ENCODE assay signal across 9 cellular contexts in genomic region chr5:96537386-96537785, GRCh38.
DNase-seq lines count a peak whose midpoint lies in the region; ATAC-seq and TF ChIP-seq lines count a peak whose summit lies in the region.
"Had no signal": no experiment of that assay in that cellular context is flagged by ENCODE, and none has a peak within 500 bp of the region (broad histone marks: within the 10 kb centered on the region; RNA-seq: fewer than 3 reads in every experiment).

No MANE protein-coding gene starts in this region.

- no peak overlapping the region for H2AK9ac ChIP-seq in IMR-90 (replicated peaks; ENCODE audit: low read depth, low read length, poor library complexity)

- peak overlapping the region; percentile 50; the same call in 1 of the 2 replicates for H4K91ac ChIP-seq in IMR-90 (ENCODE audit: insufficient read depth, low read depth, low read length)

- peaks cover 12% of the 10 kb centered on the region for H3K27me3 Mint-ChIP-seq in activated T-helper 2 cell treated with anti-CD3 and anti-CD28 coated beads, Interferon-gamma antibody, Interleukin-2, Interleukin-4, amounts not matched to agents 10 μg/mL and 5 μg/mL and 100 μg/mL, durations not matched to agents 14 hours and 24 hours and 36 hours (ENCODE audit: low read depth)

- H3K9me3 ChIP-seq in DND-41 (ENCODE audit: insufficient read depth, low read length, severe bottlenecking) (no peaks in the 10 kb centered on the region), IMR-90 (ENCODE audit: control insufficient read depth, insufficient read depth, low read length) (no peaks in the 10 kb centered on the region), lower lobe of right lung (no peaks in the 10 kb centered on the region)

- no peaks in the 10 kb centered on the region for H3K79me2 ChIP-seq in DND-41 (ENCODE audit: insufficient read depth, low read length)

- peak overlapping the region; percentile 73 to 92 for H4K8ac ChIP-seq in IMR-90 (ENCODE audit: low read depth in 2 of 2, low read length in 2 of 2)

- DNase-seq in DND-41 (peak; percentile 13), IMR-90 (peak; percentile 89), lower lobe of right lung (no peak), NCI-H774 (lab: John Stamatoyannopoulos, UW) (no peak), COLO668 (lab: John Stamatoyannopoulos, UW; ENCODE audit: unreplicated experiment) (no peak)
- DNase-seq in activated T-helper 2 cell treated with anti-CD3 and anti-CD28 coated beads, Interferon-gamma antibody, Interleukin-2, Interleukin-4, amounts not matched to agents 10 μg/mL and 5 μg/mL and 100 μg/mL, durations not matched to agents 14 hours and 24 hours and 36 hours (ENCODE audit: low spot score): peak; percentile 17

- H3K27ac ChIP-seq in DND-41 (ENCODE audit: low read length): peak overlapping the region; percentile 42
- H3K27ac ChIP-seq in IMR-90 (ENCODE audit: insufficient read depth, low read length): no peak overlapping the region
- no peak overlapping the region for H3K27ac ChIP-seq in lower lobe of right lung

- H3K4me1 Mint-ChIP-seq in activated T-helper 2 cell treated with anti-CD3 and anti-CD28 coated beads, Interferon-gamma antibody, Interleukin-2, Interleukin-4, amounts not matched to agents 10 μg/mL and 5 μg/mL and 100 μg/mL, durations not matched to agents 14 hours and 24 hours and 36 hours (ENCODE audit: low read depth): peaks cover 30% of the 10 kb centered on the region

- peak overlapping the region; percentile 73 for H3K27ac Mint-ChIP-seq in activated T-helper 2 cell treated with anti-CD3 and anti-CD28 coated beads, Interferon-gamma antibody, Interleukin-2, Interleukin-4, amounts not matched to agents 10 μg/mL and 5 μg/mL and 100 μg/mL, durations not matched to agents 14 hours and 24 hours and 36 hours
- H3K27ac Mint-ChIP-seq: IgD-negative memory B cell had no signal

- dilution Hi-C loops in IMR-90 (cut with HindIII; ENCODE audit: low sequenced_read_pairs, unreplicated experiment): no loop called here

- no peaks in the 10 kb centered on the region for H3K36me3 ChIP-seq in DND-41 (ENCODE audit: insufficient read depth, low read length)
- H3K36me3 ChIP-seq in IMR-90 (ENCODE audit: control insufficient read depth, insufficient read depth, low read length): no peaks in the 10 kb centered on the region
- H3K36me3 ChIP-seq in lower lobe of right lung: no peaks in the 10 kb centered on the region

- H3K9ac ChIP-seq in DND-41 (ENCODE audit: low read depth, low read length) (no peak overlapping the region), IMR-90 (ENCODE audit: low read depth, low read length) (no peak overlapping the region)

- no peak overlapping the region for H3K4me3 Mint-ChIP-seq in activated T-helper 2 cell treated with anti-CD3 and anti-CD28 coated beads, Interferon-gamma antibody, Interleukin-2, Interleukin-4, amounts not matched to agents 10 μg/mL and 5 μg/mL and 100 μg/mL, durations not matched to agents 14 hours and 24 hours and 36 hours (ENCODE audit: low read depth)
- H3K4me3 Mint-ChIP-seq: IgD-negative memory B cell had no signal

- H2BK20ac ChIP-seq in IMR-90 (ENCODE audit: low read depth, low read length): peak overlapping the region; percentile 88

- peaks cover 9% of the 10 kb centered on the region for H3K9me3 Mint-ChIP-seq in activated T-helper 2 cell treated with anti-CD3 and anti-CD28 coated beads, Interferon-gamma antibody, Interleukin-2, Interleukin-4, amounts not matched to agents 10 μg/mL and 5 μg/mL and 100 μg/mL, durations not matched to agents 14 hours and 24 hours and 36 hours

- no peaks in the 10 kb centered on the region for H3K27me3 ChIP-seq in DND-41 (ENCODE audit: insufficient read depth, low read length, poor library complexity)
- H3K27me3 ChIP-seq in IMR-90 (ENCODE audit: control insufficient read depth, insufficient read depth, low read length): no peaks in the 10 kb centered on the region
- no peaks in the 10 kb centered on the region for H3K27me3 ChIP-seq in lower lobe of right lung (ENCODE audit: low read depth)

- no peaks in the 10 kb centered on the region for H3K9me1 ChIP-seq in IMR-90 (ENCODE audit: insufficient read depth, low read length)

- in situ Hi-C loops in IMR-90 (cut with MboI; ENCODE audit: low sequenced_read_pairs): no loop called here

- H3K79me1 ChIP-seq in IMR-90 (ENCODE audit: low read depth in 1 of 2, low read length in 2 of 2): no peaks in the 10 kb centered on the region

- TF ChIP-seq CTCF in DND-41 (IDR thresholded peaks at IDR 0.05; ENCODE audit: borderline replicate concordance, extremely low read depth, low read length, poor library complexity, severe bottlenecking) (no peak), IMR-90 (conservative IDR thresholded peaks at IDR 0.05; ENCODE audit: low read depth, low read length) (no peak), lower lobe of right lung (IDR thresholded peaks at IDR 0.05) (no peak)

- peak overlapping the region; percentile 85 for H2BK5ac ChIP-seq in IMR-90 (ENCODE audit: low read depth, low read length, poor library complexity, severe bottlenecking)

- H3K4me1 ChIP-seq in DND-41 (ENCODE audit: insufficient read depth, low read length) (peaks cover 16% of the 10 kb centered on the region), IMR-90 (ENCODE audit: control insufficient read depth, insufficient read depth, low read length) (peaks cover 5% of the 10 kb centered on the region; the same call in 1 of the 2 replicates), lower lobe of right lung (no peaks in the 10 kb centered on the region)

- H4K5ac ChIP-seq in IMR-90 (ENCODE audit: low read depth, low read length): peak overlapping the region; percentile 94; the same call in 1 of the 2 replicates

- peaks cover 5% of the 10 kb centered on the region for H3K36me3 Mint-ChIP-seq in activated T-helper 2 cell treated with anti-CD3 and anti-CD28 coated beads, Interferon-gamma antibody, Interleukin-2, Interleukin-4, amounts not matched to agents 10 μg/mL and 5 μg/mL and 100 μg/mL, durations not matched to agents 14 hours and 24 hours and 36 hours (ENCODE audit: low read depth)

- peak overlapping the region; percentile 66 for H2AFZ ChIP-seq in DND-41 (ENCODE audit: low read depth, low read length)
- peak overlapping the region; percentile 71 for H2AFZ ChIP-seq in IMR-90 (replicated peaks; ENCODE audit: low read length, poor library complexity)

- 0 out of 3 replicates have a peak overlapping the region, but pooled peaks have one; percentile 29 for H2BK15ac ChIP-seq in IMR-90 (ENCODE audit: low read depth, low read length)

- peak overlapping the region; percentile 93 for H3K14ac ChIP-seq in IMR-90 (replicated peaks; ENCODE audit: low read depth, low read length)

- peak overlapping the region; percentile 31; the same call in 1 of the 2 replicates for H3K23ac ChIP-seq in IMR-90 (ENCODE audit: low read depth, low read length)

- H4K20me1 ChIP-seq in DND-41 (ENCODE audit: insufficient read depth, low read length): no peaks in the 10 kb centered on the region
- H4K20me1 ChIP-seq in IMR-90 (ENCODE audit: insufficient read depth, low read length): no peaks in the 10 kb centered on the region

- ATAC-seq in DND-41 (ENCODE audit: insufficient read depth, low read depth) (peak; percentile 93), IMR-90 (ENCODE audit: low read depth) (peak; percentile 85), lower lobe of right lung (peak; percentile 44 to 50), HG03196 (IDR thresholded peaks at IDR 0.05; ENCODE audit: unreplicated experiment) (no peak), HG02870 (IDR thresholded peaks at IDR 0.05; ENCODE audit: unreplicated experiment) (no peak)

- TF ChIP-seq RAD21 in IMR-90 (IDR thresholded peaks at IDR 0.05; ENCODE audit: low read length): no peak

- TF ChIP-seq POLR2A in IMR-90 (IDR thresholded peaks at IDR 0.05; ENCODE audit: low read depth, low read length): no peak

- intact Hi-C loops in IMR-90 (cut with micrococcal nuclease) (no loop called here), lower lobe of right lung (cut with DNase I) (no loop called here)
- intact Hi-C loops in activated T-helper 2 cell treated with anti-CD3 and anti-CD28 coated beads, Interferon-gamma antibody, Interleukin-2, Interleukin-4, amounts not matched to agents 10 μg/mL and 5 μg/mL and 100 μg/mL, durations not matched to agents 14 hours and 24 hours and 36 hours (cut with micrococcal nuclease): loop anchor here (1.0 to 10.0 kb wide), 10 partner anchors 29 to 820 kb away; partner anchors contain the start of gene LNPEP

- BruUV-seq in IMR-90 (replicated peaks; lab: Mats Ljungman, UMichigan): no TSS peak

- peak overlapping the region; percentile 92 for H3K18ac ChIP-seq in IMR-90 (ENCODE audit: low read depth, low read length)

- no peak overlapping the region for H2AK5ac ChIP-seq in IMR-90 (ENCODE audit: low read depth, low read length)

- H2BK120ac ChIP-seq in IMR-90 (ENCODE audit: low read depth, low read length): peak overlapping the region; percentile 62; the same call in 1 of the 2 replicates

- POLR2A ChIA-PET in IMR-90 (lab: Charles Lee; ENCODE audit: unreplicated experiment): no interaction called here

- H3K56ac ChIP-seq in IMR-90 (ENCODE audit: extremely low read depth, insufficient read depth, low read length): no peak overlapping the region

- H3K4me2 ChIP-seq in DND-41 (ENCODE audit: insufficient read depth, low read length) (peak overlapping the region; percentile 7; the same call in 1 of the 2 replicates), IMR-90 (ENCODE audit: low read depth, low read length) (peak overlapping the region; percentile 64; the same call in 1 of the 2 replicates)

- peak overlapping the region; percentile 81; the same call in 1 of the 2 replicates for H3K4ac ChIP-seq in IMR-90 (ENCODE audit: low read depth, low read length)

- WGBS in IMR-90 (ENCODE audit: extremely low coverage in 2 of 2, insufficient read length in 1 of 2), 2 experiments: no CpG with 5 or more reads among the region's 3 CpGs

- H3K4me3 ChIP-seq in DND-41 (ENCODE audit: low read depth in 1 of 2, low read length in 2 of 2): no peak overlapping the region
- no peak overlapping the region for H3K4me3 ChIP-seq in IMR-90 (ENCODE audit: insufficient read depth, low read depth, low read length)
- H3K4me3 ChIP-seq in lower lobe of right lung: no peak overlapping the region

- CTCF ChIA-PET in IMR-90 (lab: Yijun Ruan, JAX): no interaction called here

TF ChIP-seq in IMR-90, 13 proteins besides CTCF, POLR2A, EP300 and RAD21 (continues in another document):
- TF ChIP-seq USF2 (IDR thresholded peaks at IDR 0.05; ENCODE audit: low read depth, low read length): no peak
- TF ChIP-seq SMC3 (IDR thresholded peaks at IDR 0.05; ENCODE audit: low read depth, low read length): no peak
- TF ChIP-seq CHD1 (IDR thresholded peaks at IDR 0.05; ENCODE audit: low read depth, low read length): no peak
- peak; percentile 40 for TF ChIP-seq FOS (IDR thresholded peaks at IDR 0.05; ENCODE audit: low read depth, low read length)
- TF ChIP-seq MAZ (IDR thresholded peaks at IDR 0.05; ENCODE audit: borderline replicate concordance, low read depth, low read length): no peak

Comparison
In these comparisons a context has a peak if more than half of its experiments do, and no peak if none do; other contexts are left out.
1. ATAC-seq: peak in DND-41 (single experiment), IMR-90 (single experiment) and lower lobe of right lung (2 of 2); none in HG03196 (single experiment) and HG02870 (single experiment).
2. DNase-seq: peak in DND-41 (single experiment), IMR-90 (single experiment) and activated T-helper 2 cell treated with anti-CD3 and anti-CD28 coated beads, Interferon-gamma antibody, Interleukin-2, Interleukin-4, amounts not matched to agents 10 μg/mL and 5 μg/mL and 100 μg/mL, durations not matched to agents 14 hours and 24 hours and 36 hours (single experiment); none in lower lobe of right lung (single experiment), NCI-H774 (single experiment) and COLO668 (single experiment).